Comparison of ENCODE assay signal across 19 cellular contexts in the genomic region with DNA sequence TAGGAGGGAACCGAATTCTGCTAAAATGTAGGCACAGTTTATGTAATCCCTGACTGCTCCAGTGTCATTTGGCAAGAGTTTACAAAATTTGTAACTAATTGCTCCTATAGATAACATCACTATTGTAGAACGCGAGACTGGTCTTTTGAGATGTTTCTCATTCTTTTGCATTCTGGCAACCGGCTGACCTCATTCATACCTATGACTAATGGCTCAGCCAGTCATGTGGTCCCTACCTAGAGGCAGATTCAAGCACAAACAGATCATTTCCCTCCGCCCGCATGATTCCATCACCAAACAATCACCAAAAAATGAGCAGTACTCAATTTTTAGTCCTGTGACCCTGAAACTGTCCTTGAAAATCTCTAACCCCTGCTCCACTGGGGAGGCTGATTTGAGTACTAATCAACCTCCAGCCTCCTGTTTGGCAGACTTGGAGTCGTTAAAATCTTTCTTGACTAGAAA. TPM values are rescaled to one million over a fixed set of nuclear protein-coding genes. Genes with fewer than 3 reads are reported as not detected.
A peak's percentile ranks its signal among the peaks of the same experiment; 100 is the strongest.
DNase-seq lines count a peak whose midpoint lies in the region; ATAC-seq, FAIRE-seq and TF ChIP-seq lines count a peak whose summit lies in the region.
"Not testable (repeated sequence)": the region's sequence is repeated elsewhere in the genome, so short reads cannot be mapped to it uniquely, and the experiment has no call there.
"Had no signal": no experiment of that assay in that cellular context is flagged by ENCODE, and none has a peak within 500 bp of the region (broad histone marks: within the 10 kb centered on the region; RNA-seq: fewer than 3 reads in every experiment).

No MANE protein-coding gene starts in this region.

- POLR2A ChIA-PET in A549 (lab: Yijun Ruan, JAX) = not testable (repeated sequence)
- POLR2A ChIA-PET in HEK293 (lab: Yijun Ruan, JAX) = interaction anchor here (0.9 to 1.1 kb wide), 2 partner anchors 8 to 10 kb away, joined by 4 read pairs; no protein-coding TSS in a partner anchor

- H3K27ac ChIP-seq in A549 (peak overlapping the region; percentile 82 to 84), HEK293 (ENCODE audit: extremely low read depth, low read depth, low read length) (peak overlapping the region; percentile 74), astrocyte (ENCODE audit: low read depth, low read length) (peak overlapping the region; percentile 87), epithelial cell of prostate (peak overlapping the region; percentile 94), sigmoid colon (peak overlapping the region in 3 of 4 donors; percentile 45 to 72 (median 71))

- peak; percentile 26 to 38; a peak in 2 of 5 replicates for TF ChIP-seq EP300 in A549 (IDR thresholded peaks at IDR 0.05)
- not testable (repeated sequence) for TF ChIP-seq EP300 in sigmoid colon (IDR thresholded peaks at IDR 0.05)

- H3K9me3 Mint-ChIP-seq in Calu3 (ENCODE audit: low read depth, unreplicated experiment); astrocyte (ENCODE audit: unreplicated experiment): not testable (repeated sequence)

- intact Hi-C loops in Calu3 (cut with micrococcal nuclease; ENCODE audit: unreplicated experiment) = loop anchor here (5.0 to 10.0 kb wide), 2 partner anchors 94 to 223 kb away; no protein-coding TSS in a partner anchor
- intact Hi-C loops in sigmoid colon (cut with DNase I) = not testable (repeated sequence)

- H3K4me1 ChIP-seq in A549 = peaks cover 27% of the 10 kb centered on the region
- H3K4me1 ChIP-seq in HEK293 (ENCODE audit: control insufficient read depth, insufficient read depth, low read length) = not testable (repeated sequence)
- H3K4me1 ChIP-seq in astrocyte (ENCODE audit: insufficient read depth, low read length) = peaks cover 16% of the 10 kb centered on the region
- H3K4me1 ChIP-seq in sigmoid colon = peaks cover 0 to 26% (median 5%) of the 10 kb centered on the region in 4 donors

- BruUV-seq in Calu3 (replicated peaks; lab: Mats Ljungman, UMichigan) = not testable (repeated sequence)

- H3K36me3 ChIP-seq in HEK293 (ENCODE audit: control insufficient read depth in 2 of 2, insufficient read depth in 1 of 2, low read length in 2 of 2); astrocyte (ENCODE audit: insufficient read depth, low read length); sigmoid colon: not testable (repeated sequence)

- 11% methylated on average over 7 of the region's 7 CpGs for WGBS in A549 (ENCODE audit: missing lambda C conversion rate)
- 74 to 82% methylated on average over 7 of the region's 7 CpGs for WGBS in sigmoid colon, 2 donors

- not testable (repeated sequence) for DNase-seq in A549 (ENCODE audit: low read depth in 1 of 2, low spot score in 1 of 2); epithelial cell of prostate (ENCODE audit: low read depth, low spot score); sigmoid colon
- peak; percentile 54 for DNase-seq in Calu3
- DNase-seq in RPMI7951 (ENCODE audit: low read depth) = peak; percentile 57
- peak; percentile 79 for DNase-seq in astrocyte (ENCODE audit: low read depth)
- DNase-seq in glomerular visceral epithelial cell (ENCODE audit: extremely low spot score) = peak; percentile 60

- H4K20me1 ChIP-seq in astrocyte (ENCODE audit: insufficient read depth, low read length) = not testable (repeated sequence)

- not testable (repeated sequence) for TF ChIP-seq RAD21 in A549 (conservative IDR thresholded peaks at IDR 0.05 in 1 of 2, IDR thresholded peaks at IDR 0.05 in 1 of 2)

- H3K4me3 ChIP-seq in A549; HEK293 (ENCODE audit: low read depth, low read length); astrocyte (ENCODE audit: insufficient read depth, low read depth, low read length); sigmoid colon: not testable (repeated sequence)

- not testable (repeated sequence) for TF ChIP-seq POLR2A in A549 (IDR thresholded peaks at IDR 0.05; ENCODE audit: low read length); sigmoid colon (IDR thresholded peaks at IDR 0.05)

- H3K27ac Mint-ChIP-seq in Calu3 (ENCODE audit: unreplicated experiment) (peak overlapping the region; percentile 99), astrocyte (ENCODE audit: unreplicated experiment) (peak overlapping the region; percentile 72)

- not testable (repeated sequence) for H2AFZ ChIP-seq in astrocyte (ENCODE audit: low read depth, low read length)

- CTCF ChIA-PET in A549 (lab: Yijun Ruan, JAX) = interaction anchor here (1.4 kb wide), 1 partner anchor 10 kb away, joined by 6 read pairs; no protein-coding TSS in a partner anchor
- CTCF ChIA-PET in Calu3 (lab: Charles Lee) = interaction anchor here (0.6 to 1.3 kb wide), 3 partner anchors 47 to 1120 kb away, joined by 3 to 16 read pairs (median 7); no protein-coding TSS in a partner anchor
- CTCF ChIA-PET in HEK293 (lab: Yijun Ruan, JAX) = interaction anchor here (0.5 to 10.1 kb wide), 9 partner anchors 7 to 505 kb away, joined by 3 to 117 read pairs (median 4); a partner anchor contains a TSS

- peaks cover 35% of the 10 kb centered on the region for H3K36me3 Mint-ChIP-seq in Calu3 (ENCODE audit: insufficient read depth, unreplicated experiment)
- not testable (repeated sequence) for H3K36me3 Mint-ChIP-seq in astrocyte (ENCODE audit: low read depth, unreplicated experiment)

- ATAC-seq in A549 = not testable (repeated sequence)

- H3K79me2 ChIP-seq in astrocyte (ENCODE audit: insufficient read depth, low read length) = not testable (repeated sequence)

- H3K4me2 ChIP-seq in A549 = peak overlapping the region; percentile 51
- H3K4me2 ChIP-seq in astrocyte (ENCODE audit: low read length) = peak overlapping the region; percentile 62

- H3K9ac ChIP-seq in astrocyte (ENCODE audit: low read length) = peak overlapping the region; percentile 76

- not testable (repeated sequence) for H3K27me3 Mint-ChIP-seq in Calu3 (ENCODE audit: unreplicated experiment); astrocyte (ENCODE audit: low read depth, unreplicated experiment)

- not testable (repeated sequence) for H3K9me3 ChIP-seq in A549; HEK293 (ENCODE audit: control insufficient read depth, insufficient read depth, low read depth, low read length); astrocyte (ENCODE audit: insufficient read depth, low read depth, low read length); sigmoid colon

- peaks cover 88% of the 10 kb centered on the region for H3K4me1 Mint-ChIP-seq in Calu3 (ENCODE audit: low read depth, unreplicated experiment)
- not testable (repeated sequence) for H3K4me1 Mint-ChIP-seq in astrocyte (ENCODE audit: low read depth, unreplicated experiment)

- TF ChIP-seq CTCF in A549 (IDR thresholded peaks at IDR 0.05); Calu3 (IDR thresholded peaks at IDR 0.05; ENCODE audit: unreplicated experiment); HEK293 (tag by site-specific recombination; IDR thresholded peaks at IDR 0.05); astrocyte (IDR thresholded peaks at IDR 0.05; ENCODE audit: insufficient read depth, low read depth, low read length); sigmoid colon (IDR thresholded peaks at IDR 0.05): not testable (repeated sequence)

- not testable (repeated sequence) for FAIRE-seq in A549 (lab: Jason Lieb, UNC)
- FAIRE-seq in astrocyte (lab: Jason Lieb, UNC) = peak; percentile 98

- H3K27me3 ChIP-seq in astrocyte (ENCODE audit: insufficient read depth, low read length); sigmoid colon: not testable (repeated sequence)

- peak overlapping the region; percentile 13 for H3K4me3 Mint-ChIP-seq in Calu3 (ENCODE audit: low read depth, unreplicated experiment)
- not testable (repeated sequence) for H3K4me3 Mint-ChIP-seq in astrocyte (ENCODE audit: unreplicated experiment)

TF ChIP-seq in A549, 52 proteins besides CTCF, POLR2A, EP300 and RAD21 (continues in another document):
- TF ChIP-seq FOSL2 (IDR thresholded peaks at IDR 0.05) = not testable (repeated sequence)
- peak; percentile 59 for TF ChIP-seq FOSL2 (CRISPR knock-in tag; IDR thresholded peaks at IDR 0.05)

TF ChIP-seq in HEK293, 187 proteins besides CTCF, POLR2A, EP300 and RAD21 (continues in another document):
- TF ChIP-seq BCL11A (tag by site-specific recombination; IDR thresholded peaks at IDR 0.05; ENCODE audit: low read depth) (peak; percentile 94; the same call in 1 of the 2 replicates), MEIS1 (CRISPR knock-in tag; IDR thresholded peaks at IDR 0.05; ENCODE audit: borderline replicate concordance) (0 out of 2 replicates have a peak, but pooled peaks have one; percentile 32)

RNA-seq across cellular contexts. Expression of a gene that starts 4.1 kb away (rescaled TPM):
- polyA plus RNA-seq in A549 (2011; rRNA removed) = 0.52 and 0.56 TPM in 2 replicates
- polyA plus RNA-seq in A549 (2012; cell fraction: cytosol; rRNA removed) = 0.30 and 0.32 TPM in 2 replicates
- polyA plus RNA-seq in A549 (2012; cell fraction: nucleus; rRNA removed) = 0.27 and 0.66 TPM in 2 replicates
- 0.58 to 1.0 TPM (median 0.78 TPM) in 3 replicates for polyA plus RNA-seq in A549 (2017; fragmentation: RNase III; extraction: RNeasy Plus Mini Kit Qiagen cat#74134 plus additional on column Dnase treatment)
- 0.17 and 0.44 TPM in 2 replicates for polyA minus RNA-seq in A549 (2011; rRNA and poly(A)+ RNA removed)
- total RNA-seq in Calu3 (2022) = 11.2 and 11.9 TPM in 2 replicates
- 3.3 and 4.6 TPM in 2 replicates for total RNA-seq in RPMI7951 (2014; rRNA removed; shearing (Covaris generic))
- total RNA-seq in astrocyte = 0.84 and 1.4 TPM in 2 replicates
- not detected for total RNA-seq in sigmoid colon
- not detected for polyA plus RNA-seq in sigmoid colon
- total RNA-seq: activated naive CD8-positive, alpha-beta T cell treated with anti-CD3 and anti-CD28 coated beads for 36 hours; activated T-helper 2 cell treated with anti-CD3 and anti-CD28 coated beads, Interferon-gamma antibody, Interleukin-2, Interleukin-4, amounts not matched to agents 10 μg/mL and 5 μg/mL and 100 μg/mL, durations not matched to agents 14 hours and 24 hours and 36 hours; CD4-positive, alpha-beta memory T cell; dermis microvascular lymphatic vessel endothelial cell; heart right ventricle; left ventricle myocardium superior; mucosa of gallbladder; psoas muscle; spleen; transverse colon had no signal
- polyA plus RNA-seq: CD4-positive, alpha-beta memory T cell; heart right ventricle; psoas muscle; spleen had no signal

RNA-seq across cellular contexts. Expression of a gene that starts 15.0 kb away (rescaled TPM):
- polyA plus RNA-seq in A549 (2011; rRNA removed) (0.26 and 0.29 TPM in 2 replicates), A549 (2017; fragmentation: RNase III; extraction: RNeasy Plus Mini Kit Qiagen cat#74134 plus additional on column Dnase treatment) (0.35 to 0.39 TPM (median 0.36 TPM) in 3 replicates), sigmoid colon (not detected)
- 0.25 TPM in 2 replicates for polyA plus RNA-seq in A549 (2012; cell fraction: cytosol; rRNA removed)
- 0.28 and 0.29 TPM in 2 replicates for polyA plus RNA-seq in A549 (2012; cell fraction: nucleus; rRNA removed)
- polyA minus RNA-seq in A549 (2011; rRNA and poly(A)+ RNA removed) = 0.17 and 0.49 TPM in 2 replicates
- total RNA-seq in Calu3 (2022) (not detected in 2 replicates), astrocyte (0.65 and 0.86 TPM in 2 replicates), sigmoid colon (not detected)
- total RNA-seq in RPMI7951 (2014; rRNA removed; shearing (Covaris generic)) = 1.3 and 4.1 TPM in 2 replicates
- total RNA-seq: activated naive CD8-positive, alpha-beta T cell treated with anti-CD3 and anti-CD28 coated beads for 36 hours; activated T-helper 2 cell treated with anti-CD3 and anti-CD28 coated beads, Interferon-gamma antibody, Interleukin-2, Interleukin-4, amounts not matched to agents 10 μg/mL and 5 μg/mL and 100 μg/mL, durations not matched to agents 14 hours and 24 hours and 36 hours; breast epithelium; CD4-positive, alpha-beta memory T cell; dermis microvascular lymphatic vessel endothelial cell; heart right ventricle; left ventricle myocardium superior; mucosa of gallbladder; psoas muscle; spleen; transverse colon had no signal
- polyA plus RNA-seq: CD4-positive, alpha-beta memory T cell; heart right ventricle; psoas muscle; spleen had no signal
